8 cellular contexts compared by ENCODE assay signal in the genomic region with DNA sequence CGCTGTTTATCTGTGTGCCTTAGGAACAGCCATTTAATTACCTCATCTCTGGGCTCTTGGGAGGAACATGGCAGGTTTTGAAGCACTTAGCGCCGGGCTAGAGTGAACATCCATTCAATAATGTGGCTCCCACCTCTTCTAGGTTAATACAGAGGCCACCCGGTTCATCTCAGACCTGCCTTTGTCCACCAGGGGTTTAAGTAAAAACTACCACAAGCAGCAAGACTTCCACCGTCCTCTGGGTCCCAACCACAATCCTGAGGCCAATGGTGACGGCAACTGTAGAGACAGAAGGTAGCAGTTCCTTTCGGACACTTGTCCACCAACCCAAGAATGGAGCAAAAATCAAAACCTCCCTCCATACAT. TPM values are rescaled to one million over a fixed set of nuclear protein-coding genes. Genes with fewer than 3 reads are reported as not detected.
DNase-seq lines count a peak whose midpoint lies in the region; ATAC-seq and TF ChIP-seq lines count a peak whose summit lies in the region.

No MANE protein-coding gene starts in this region.

- no peaks in the 10 kb centered on the region for H3K9me3 Mint-ChIP-seq in CD4-positive, alpha-beta T cell

- H3K27me3 Mint-ChIP-seq in CD4-positive, alpha-beta T cell = no peaks in the 10 kb centered on the region

- peaks cover 45% of the 10 kb centered on the region for H3K4me1 Mint-ChIP-seq in CD4-positive, alpha-beta T cell (ENCODE audit: low read depth)

- H2AFZ ChIP-seq in neuronal stem cell (ENCODE audit: low read length) = peak overlapping the region; percentile 82

- H2AK5ac ChIP-seq in neuronal stem cell (ENCODE audit: low read depth, low read length) = peak overlapping the region; percentile 16

- peak overlapping the region; percentile 46 for H3K27ac ChIP-seq in CD4-positive, alpha-beta T cell (ENCODE audit: low read depth, low read length)
- peak overlapping the region; percentile 85 for H3K27ac ChIP-seq in effector memory CD4-positive, alpha-beta T cell (ENCODE audit: insufficient read depth, low read length, poor library complexity, severe bottlenecking)
- H3K27ac ChIP-seq in neuronal stem cell (replicated peaks; ENCODE audit: low read length) = no peak overlapping the region

- no peak overlapping the region for H2BK15ac ChIP-seq in neuronal stem cell (ENCODE audit: low read length)

- no peaks in the 10 kb centered on the region for H3K9me3 ChIP-seq in CD4-positive, alpha-beta T cell (ENCODE audit: control insufficient read depth, low read length)
- no peaks in the 10 kb centered on the region for H3K9me3 ChIP-seq in effector memory CD4-positive, alpha-beta T cell (ENCODE audit: control insufficient read depth, low read length)
- H3K9me3 ChIP-seq in neuronal stem cell (replicated peaks in 1 of 2; ENCODE audit: control insufficient read depth in 2 of 2, insufficient read depth in 1 of 2, low read depth in 1 of 2, low read length in 2 of 2) = no peaks in the 10 kb centered on the region

- peak overlapping the region; percentile 85 for H3K4me2 ChIP-seq in neuronal stem cell (ENCODE audit: insufficient read depth, low read length, poor library complexity, severe bottlenecking)

- peaks cover 6% of the 10 kb centered on the region for H3K79me1 ChIP-seq in neuronal stem cell (ENCODE audit: low read depth, low read length)

- H3K9ac ChIP-seq in neuronal stem cell (ENCODE audit: low read depth, low read length, poor library complexity) = peak overlapping the region; percentile 97

- no peak overlapping the region for H4K91ac ChIP-seq in neuronal stem cell (ENCODE audit: low read depth, low read length, poor library complexity)

- no peak overlapping the region for H2BK5ac ChIP-seq in neuronal stem cell (ENCODE audit: low read length)

- no peak for TF ChIP-seq CTCF in CD4-positive, alpha-beta T cell (IDR thresholded peaks at IDR 0.05)
- no peak for TF ChIP-seq CTCF in NB4 (IDR thresholded peaks at IDR 0.05; ENCODE audit: low read depth, low read length)

- H3K27ac Mint-ChIP-seq in CD4-positive, alpha-beta T cell = peak overlapping the region; percentile 88

- DNase-seq in CD4-positive, alpha-beta T cell = no peak
- peak; percentile 14 for DNase-seq in NB4 (ENCODE audit: low read depth)
- DNase-seq in effector memory CD4-positive, alpha-beta T cell = no peak
- DNase-seq in neuronal stem cell (ENCODE audit: low spot score) = no peak
- no peak for DNase-seq in activated CD4-positive, CD25-positive, alpha-beta regulatory T cell treated with anti-CD3 and anti-CD28 coated beads, Interleukin-2, amount 50 U/mL, for 72 hours
- DNase-seq in activated CD4-positive, CD25-positive, alpha-beta regulatory T cell (lab: John Stamatoyannopoulos, UW) = no peak
- DNase-seq in left colon = no peak

- peaks cover 16% of the 10 kb centered on the region for H3K36me3 ChIP-seq in effector memory CD4-positive, alpha-beta T cell (ENCODE audit: control insufficient read depth, insufficient read depth, low read length)
- H3K36me3 ChIP-seq in neuronal stem cell (replicated peaks in 1 of 2; ENCODE audit: control insufficient read depth in 2 of 2, insufficient read depth in 2 of 2, low read length in 2 of 2) = peaks cover 12 to 28% of the 10 kb centered on the region in 2 donors

- H4K8ac ChIP-seq in neuronal stem cell (ENCODE audit: low read depth, low read length) = peak overlapping the region; percentile 84

- H3K23ac ChIP-seq in neuronal stem cell (ENCODE audit: low read depth, low read length, poor library complexity) = no peak overlapping the region

- TF ChIP-seq POLR2A in NB4 (IDR thresholded peaks at IDR 0.05; ENCODE audit: extremely low read depth, insufficient read length) = no peak

- CTCF ChIA-PET in CD4-positive, alpha-beta T cell (lab: Charles Lee) = interaction anchor here (1.5 to 1.6 kb wide), 2 partner anchors 28 to 35 kb away, joined by 4 to 5 read pairs; no protein-coding TSS in a partner anchor

- intact Hi-C loops in CD4-positive, alpha-beta T cell (cut with DNase I, micrococcal nuclease) = no loop called here
- intact Hi-C loops in left colon (cut with DNase I, micrococcal nuclease) = no loop called here

- H3K4me1 ChIP-seq in effector memory CD4-positive, alpha-beta T cell (ENCODE audit: control insufficient read depth, insufficient read depth, low read length, poor library complexity, severe bottlenecking) = peaks cover 16% of the 10 kb centered on the region
- H3K4me1 ChIP-seq in neuronal stem cell (ENCODE audit: control insufficient read depth in 2 of 2, insufficient read depth in 1 of 2, low read depth in 1 of 2, low read length in 2 of 2) = peaks cover 8 to 11% of the 10 kb centered on the region in 2 donors

- no peak overlapping the region for H3K18ac ChIP-seq in neuronal stem cell (ENCODE audit: low read length)

- no peak overlapping the region for H3K14ac ChIP-seq in neuronal stem cell (ENCODE audit: low read length)

- H2BK12ac ChIP-seq in neuronal stem cell (ENCODE audit: low read length) = no peak overlapping the region

- H2BK120ac ChIP-seq in neuronal stem cell (ENCODE audit: low read depth, low read length) = no peak overlapping the region

- POLR2A ChIA-PET in CD4-positive, alpha-beta T cell (lab: Charles Lee) = interaction anchor here (0.7 to 2.4 kb wide), 7 partner anchors 16 to 154 kb away, joined by 3 to 35 read pairs (median 4); partner anchors contain the start of genes HP1BP3, KIF17 and PINK1

- H3K4me3 Mint-ChIP-seq in CD4-positive, alpha-beta T cell = peak overlapping the region; percentile 97

- no peaks in the 10 kb centered on the region for H3K27me3 ChIP-seq in CD4-positive, alpha-beta T cell (ENCODE audit: control insufficient read depth, insufficient read depth, low read length)
- no peaks in the 10 kb centered on the region for H3K27me3 ChIP-seq in effector memory CD4-positive, alpha-beta T cell (replicated peaks; ENCODE audit: control insufficient read depth, insufficient read depth, low read length, poor library complexity, severe bottlenecking)
- no peaks in the 10 kb centered on the region for H3K27me3 ChIP-seq in neuronal stem cell (ENCODE audit: control insufficient read depth in 3 of 3, insufficient read depth in 3 of 3, low read depth in 1 of 3, low read length in 3 of 3)

- no peak overlapping the region for H3K4ac ChIP-seq in neuronal stem cell (ENCODE audit: low read length)

- no CpG with 5 or more reads among the region's 7 CpGs for WGBS in neuronal stem cell (ENCODE audit: extremely low coverage in 2 of 2, insufficient read length in 2 of 2, insufficient replicate concordance in 1 of 2), 2 donors

- ATAC-seq in CD4-positive, alpha-beta T cell (ENCODE audit: poor library complexity) = no peak
- no peak for ATAC-seq in left colon
- no peak for ATAC-seq in GM19324 (IDR thresholded peaks at IDR 0.05; ENCODE audit: low FRiP score, unreplicated experiment)

- peak overlapping the region; percentile 86 for H3K4me3 ChIP-seq in NB4 (ENCODE audit: low read depth, low read length)
- H3K4me3 ChIP-seq in effector memory CD4-positive, alpha-beta T cell (ENCODE audit: insufficient read depth, low read depth, low read length, poor library complexity, severe bottlenecking) = peak overlapping the region; percentile 85
- H3K4me3 ChIP-seq in neuronal stem cell (ENCODE audit: low read length in 2 of 2) = peak overlapping the region; percentile 88 to 93

- H3K36me3 Mint-ChIP-seq in CD4-positive, alpha-beta T cell (ENCODE audit: low read depth) = peaks cover 41% of the 10 kb centered on the region

RNA-seq across cellular contexts. Expression of gene DDOST, which starts 0.9 kb away (rescaled TPM):
- total RNA-seq in CD4-positive, alpha-beta T cell = 100 to 1,000 TPM in 1 of 2 experiments, 10 to 100 TPM in 1; 96.1 to 101 TPM
- 115 TPM for polyA plus RNA-seq in neuronal stem cell (2013, experiment 1 of 2)
- 115 TPM for polyA plus RNA-seq in neuronal stem cell (2013, experiment 2 of 2)
- total RNA-seq in left colon = 100 to 1,000 TPM; 180 to 206 TPM

RNA-seq across cellular contexts. Expression of gene PINK1, which starts 28.8 kb away (rescaled TPM):
- total RNA-seq in CD4-positive, alpha-beta T cell = 1 to 10 TPM; 6.6 to 7.5 TPM
- 22.0 TPM for polyA plus RNA-seq in neuronal stem cell (2013, experiment 1 of 2)
- polyA plus RNA-seq in neuronal stem cell (2013, experiment 2 of 2) = 19.8 TPM
- total RNA-seq in left colon = 100 to 1,000 TPM in 1 of 2 donors, 10 to 100 TPM in 1; 95.6 to 127 TPM

RNA-seq across cellular contexts. Expression of gene KIF17, which starts 55.7 kb away (rescaled TPM):
- not detected for total RNA-seq in CD4-positive, alpha-beta T cell
- 5.8 TPM for polyA plus RNA-seq in neuronal stem cell (2013, experiment 1 of 2)
- polyA plus RNA-seq in neuronal stem cell (2013, experiment 2 of 2) = 5.8 TPM
- total RNA-seq in left colon = 1 to 10 TPM in 1 of 2 donors, under 1 TPM in 1; 0.31 to 1.6 TPM

Comparison
In these comparisons a context has a peak if more than half of its experiments do, and no peak if none do; other contexts are left out.
1. RNA of gene PINK1, which starts 28.8 kb away (total RNA-seq): 95.6 to 127 TPM in left colon; 6.6 to 7.5 TPM in CD4-positive, alpha-beta T cell; every median in the first group is over 10 times any median in the second.
2. Peak in every context shown above with its lines, with median percentiles within 50 percentile points of each other: H3K4me3 ChIP-seq.